In the genomic region with DNA sequence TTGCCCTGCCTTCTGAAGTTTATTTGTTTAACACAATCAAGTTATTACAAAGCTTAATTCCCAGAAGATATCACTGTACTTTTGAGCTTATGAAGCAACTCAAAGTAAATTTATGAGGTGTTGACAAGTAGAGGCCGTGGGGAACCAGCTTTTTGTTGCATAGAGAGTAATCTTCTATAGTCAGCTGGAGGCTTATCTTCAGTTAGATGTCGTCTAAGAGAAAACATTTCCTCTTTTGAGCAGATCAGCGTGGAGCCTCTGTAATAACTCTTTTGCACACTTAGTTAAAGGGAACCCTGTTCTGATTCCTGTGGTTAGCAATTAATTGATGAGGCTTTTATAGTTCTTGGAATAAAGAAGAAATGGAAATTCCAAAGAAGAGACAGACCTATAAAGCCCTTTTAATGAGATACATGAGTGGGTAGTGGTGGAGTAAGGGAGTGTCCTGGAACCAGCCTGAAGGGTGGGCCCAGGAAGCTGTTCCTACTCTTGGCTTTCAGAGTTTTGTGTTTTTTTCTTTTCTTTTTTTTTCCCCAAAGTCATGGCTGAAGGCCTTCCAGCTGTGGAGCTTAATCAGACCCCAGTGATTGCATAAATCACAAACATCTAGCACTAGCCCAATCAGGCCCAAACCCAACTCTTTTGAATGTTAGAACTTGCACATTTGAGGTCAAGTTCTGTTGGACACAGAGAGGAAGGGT, we compare ENCODE assay signal across 10 cellular contexts. TPM values are rescaled to one million over a fixed set of nuclear protein-coding genes. Genes with fewer than 3 reads are reported as not detected.
DNase-seq lines count a peak whose midpoint lies in the region; ATAC-seq and TF ChIP-seq lines count a peak whose summit lies in the region.
"Had no signal": no experiment of that assay in that cellular context is flagged by ENCODE, and none has a peak within 500 bp of the region (broad histone marks: within the 10 kb centered on the region; RNA-seq: fewer than 3 reads in every experiment).

No MANE protein-coding gene starts in this region.

- DNase-seq in CD1c-positive myeloid dendritic cell (ENCODE audit: extremely low spot score) (peak; percentile 42), fibroblast of peridontal ligament (ENCODE audit: extremely low read depth) (peak; percentile 93), NCI-H187 (lab: John Stamatoyannopoulos, UW) (no peak), WTC11 (ENCODE audit: low spot score) (no peak)
- DNase-seq in stimulated activated CD4-positive, alpha-beta T cell treated with anti-CD3 and anti-CD28 coated beads, Interleukin-2, amount 100 ng/mL, for 24 hours, result no peak
- DNase-seq: activated CD8-positive, alpha-beta memory T cell treated with anti-CD3 and anti-CD28 coated beads for 24 hours had no signal

- CTCF ChIA-PET in WTC11 (lab: Charles Lee), result interaction anchor here (0.5 to 1.7 kb wide), 7 partner anchors 11 to 194 kb away, joined by 3 to 5 read pairs (median 3); no protein-coding TSS in a partner anchor

- H3K4me3 Mint-ChIP-seq in WTC11, result no peak overlapping the region

- H3K4me2 ChIP-seq in OCI-LY3 (ENCODE audit: low read length), result 0 out of 2 replicates have a peak overlapping the region, but pooled peaks have one; percentile 2

- POLR2A ChIA-PET in WTC11 (lab: Charles Lee), result no interaction called here

- no peak overlapping the region for H3K27ac Mint-ChIP-seq in WTC11

- no peaks in the 10 kb centered on the region for H3K79me2 ChIP-seq in OCI-LY3 (ENCODE audit: low read length)

- peaks cover 13% of the 10 kb centered on the region for H3K4me1 Mint-ChIP-seq in WTC11

- H3K9me3 ChIP-seq in OCI-LY3 (ENCODE audit: insufficient read depth, low read length), result no peaks in the 10 kb centered on the region

- H3K27ac ChIP-seq in OCI-LY3 (ENCODE audit: low read length) (no peak overlapping the region), rectal smooth muscle tissue (ENCODE audit: low read depth, low read length) (peak overlapping the region; percentile 0)
- H3K27ac ChIP-seq: HL-60 had no signal

- no peaks in the 10 kb centered on the region for H4K20me1 ChIP-seq in OCI-LY3 (ENCODE audit: insufficient read depth, low read length)

- H3K36me3 Mint-ChIP-seq in WTC11, result no peaks in the 10 kb centered on the region

- H3K9ac ChIP-seq in OCI-LY3 (ENCODE audit: low read length) (no peak overlapping the region), rectal smooth muscle tissue (ENCODE audit: low read length) (no peak overlapping the region)

- no peaks in the 10 kb centered on the region for H3K36me3 ChIP-seq in OCI-LY3 (replicated peaks; ENCODE audit: low read depth, low read length)
- no peaks in the 10 kb centered on the region for H3K36me3 ChIP-seq in rectal smooth muscle tissue (ENCODE audit: control insufficient read depth, insufficient read depth, low read length)

- ATAC-seq in WTC11 (no peak), HG03354 (IDR thresholded peaks at IDR 0.05; ENCODE audit: poor library complexity, severe bottlenecking, unreplicated experiment) (no peak)

- H3K9me3 Mint-ChIP-seq in WTC11, result no peaks in the 10 kb centered on the region; the same call in 1 of the 2 replicates

- H3K27me3 Mint-ChIP-seq in WTC11 (ENCODE audit: low read depth), result peaks cover 4% of the 10 kb centered on the region; the same call in 1 of the 2 replicates

- H3K27me3 ChIP-seq in OCI-LY3 (ENCODE audit: low read depth, low read length) (no peaks in the 10 kb centered on the region), rectal smooth muscle tissue (ENCODE audit: control insufficient read depth, insufficient read depth, low read length) (no peaks in the 10 kb centered on the region)

- H3K4me1 ChIP-seq in OCI-LY3 (ENCODE audit: low read length) (peaks cover 21% of the 10 kb centered on the region), rectal smooth muscle tissue (ENCODE audit: control insufficient read depth, insufficient read depth, low read length) (peaks cover 3% of the 10 kb centered on the region)

- H2AFZ ChIP-seq in OCI-LY3 (ENCODE audit: low read depth, low read length), result peak overlapping the region; percentile 70

- H3K4me3 ChIP-seq in OCI-LY3 (ENCODE audit: low read length) (no peak overlapping the region), rectal smooth muscle tissue (ENCODE audit: low read length) (no peak overlapping the region)

- TF ChIP-seq CTCF in OCI-LY3 (IDR thresholded peaks at IDR 0.05; ENCODE audit: low read depth, low read length), result no peak
- TF ChIP-seq CTCF in WTC11 (IDR thresholded peaks at IDR 0.05), result no peak

TF ChIP-seq in WTC11, 78 proteins besides CTCF, POLR2A, EP300 and RAD21:
- TF ChIP-seq GTF2I (CRISPR knock-in tag; conservative IDR thresholded peaks at IDR 0.05), result no peak
- TF ChIP-seq ZBTB21 (CRISPR knock-in tag; IDR thresholded peaks at IDR 0.05; ENCODE audit: borderline replicate concordance), result no peak
- TF ChIP-seq, protein P1, sequence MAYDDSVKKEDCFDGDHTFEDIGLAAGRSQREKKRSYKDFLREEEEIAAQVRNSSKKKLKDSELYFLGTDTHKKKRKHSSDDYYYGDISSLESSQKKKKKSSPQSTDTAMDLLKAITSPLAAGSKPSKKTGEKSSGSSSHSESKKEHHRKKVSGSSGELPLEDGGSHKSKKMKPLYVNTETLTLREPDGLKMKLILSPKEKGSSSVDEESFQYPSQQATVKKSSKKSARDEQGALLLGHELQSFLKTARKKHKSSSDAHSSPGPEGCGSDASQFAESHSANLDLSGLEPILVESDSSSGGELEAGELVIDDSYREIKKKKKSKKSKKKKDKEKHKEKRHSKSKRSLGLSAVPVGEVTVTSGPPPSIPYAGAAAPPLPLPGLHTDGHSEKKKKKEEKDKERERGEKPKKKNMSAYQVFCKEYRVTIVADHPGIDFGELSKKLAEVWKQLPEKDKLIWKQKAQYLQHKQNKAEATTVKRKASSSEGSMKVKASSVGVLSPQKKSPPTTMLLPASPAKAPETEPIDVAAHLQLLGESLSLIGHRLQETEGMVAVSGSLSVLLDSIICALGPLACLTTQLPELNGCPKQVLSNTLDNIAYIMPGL (CRISPR knock-in tag; IDR thresholded peaks at IDR 0.05), result no peak
- no peak for TF ChIP-seq ELF4 (CRISPR knock-in tag; IDR thresholded peaks at IDR 0.05; ENCODE audit: low read depth)

RNA-seq across cellular contexts. Expression of a gene that starts 28.9 kb away (rescaled TPM):
- 3.3 to 4.0 TPM (median 3.8 TPM) in 3 replicates for total RNA-seq in WTC11 (2021)

Comparison
In these comparisons a context has a peak if more than half of its experiments do, and no peak if none do; other contexts are left out.
1. DNase-seq: peak in CD1c-positive myeloid dendritic cell (single experiment) and fibroblast of peridontal ligament (single experiment); none in stimulated activated CD4-positive, alpha-beta T cell treated with anti-CD3 and anti-CD28 coated beads, Interleukin-2, amount 100 ng/mL, for 24 hours (0 of 2), NCI-H187 (0 of 2) and WTC11 (single experiment).